Comparison of ENCODE assay signal across 13 cellular contexts in the genomic region with DNA sequence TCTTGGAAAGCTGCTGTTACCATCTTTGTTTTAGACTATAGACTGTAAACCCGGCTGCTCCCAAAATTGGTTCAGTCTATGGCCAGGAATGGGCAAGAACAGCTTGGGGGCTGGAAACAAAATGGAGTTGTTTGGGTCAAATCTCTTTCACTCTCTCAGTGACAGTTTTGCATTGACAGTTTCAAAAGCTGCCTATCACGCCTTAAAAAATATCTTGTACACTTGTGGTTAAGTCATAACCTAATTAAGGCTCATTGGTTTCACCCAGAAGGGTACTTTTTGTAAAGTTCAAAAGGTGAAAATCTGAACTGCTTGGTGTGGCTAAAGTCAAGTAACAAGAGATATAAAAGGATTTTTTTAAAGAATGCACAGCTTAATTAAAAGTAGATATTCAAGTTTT.
DNase-seq lines count a peak whose midpoint lies in the region; ATAC-seq, FAIRE-seq and TF ChIP-seq lines count a peak whose summit lies in the region.
"Had no signal": no experiment of that assay in that cellular context is flagged by ENCODE, and none has a peak within 500 bp of the region (broad histone marks: within the 10 kb centered on the region; RNA-seq: fewer than 3 reads in every experiment).

No MANE protein-coding gene starts in this region.

- POLR2A ChIA-PET in GM12878 (lab: Charles Lee), result interaction anchor here (0.6 to 1.5 kb wide), 3 partner anchors 9 to 98 kb away, joined by 3 to 5 read pairs (median 3); no protein-coding TSS in a partner anchor

- no peaks in the 10 kb centered on the region for H4K20me1 ChIP-seq in GM12878 (ENCODE audit: control insufficient read depth, insufficient read depth)

- RAD21 ChIA-PET in GM12878 (lab: Charles Lee; ENCODE audit: unreplicated experiment), result interaction anchor here (0.7 to 1.5 kb wide), 6 partner anchors 9 to 347 kb away, joined by 3 to 5 read pairs (median 4); no protein-coding TSS in a partner anchor

- in situ Hi-C loops in GM12878 (cut with MboI), result no loop called here

- no peak overlapping the region for H3K4me3 Mint-ChIP-seq in activated T-cell treated with anti-CD3 and anti-CD28 coated beads, Interleukin-2, amount 50 U/mL, for 72 hours
- H3K4me3 Mint-ChIP-seq: CD8-positive, alpha-beta memory T cell had no signal

- no peaks in the 10 kb centered on the region for H3K27me3 ChIP-seq in GM12878 (replicated peaks in 1 of 2; ENCODE audit: control insufficient read depth in 2 of 2, insufficient read depth in 2 of 2, low read length in 1 of 2)
- H3K27me3 ChIP-seq: tibial artery had no signal

- no peak for TF ChIP-seq POLR2A in GM12878 (IDR thresholded peaks at IDR 0.05; ENCODE audit: low read depth, low read length)

- intact Hi-C loops in GM12878 (cut with micrococcal nuclease; ENCODE audit: unreplicated experiment), result loop anchor here (5.0 to 10.0 kb wide), 2 partner anchors 306 to 778 kb away; a partner anchor contains a TSS

- H2AFZ ChIP-seq in GM12878 (ENCODE audit: control insufficient read depth, low read depth, low read length), result peak overlapping the region; percentile 65
- H2AFZ ChIP-seq: parathyroid adenoma had no signal

- BruUV-seq in GM12878 (replicated peaks; lab: Mats Ljungman, UMichigan), result no TSS peak

- no peak for TF ChIP-seq CTCF in GM12878 (IDR thresholded peaks at IDR 0.05 in 2 of 3, conservative IDR thresholded peaks at IDR 0.05 in 1 of 3; ENCODE audit: control insufficient read depth in 2 of 3, extremely low read depth in 1 of 3, insufficient read depth in 1 of 3, low read depth in 3 of 3, low read length in 3 of 3)

- H3K9ac ChIP-seq in GM12878 (ENCODE audit: control insufficient read depth, insufficient read depth, low read length), result peak overlapping the region; percentile 16; the same call in 1 of the 2 replicates
- H3K9ac ChIP-seq: parathyroid adenoma had no signal

- DNase-seq in GM12878 (ENCODE audit: low read depth, low spot score) (peak; percentile 77), COLO829 (ENCODE audit: low spot score) (no peak)
- no peak for DNase-seq in activated CD4-positive, alpha-beta T cell treated with anti-CD3 and anti-CD28 coated beads for 1 hour
- DNase-seq in activated T-cell treated with anti-CD3 and anti-CD28 coated beads, Interleukin-2, amount 50 U/mL, for 72 hours, result no peak
- DNase-seq: activated CD4-positive, alpha-beta T cell treated with anti-CD3 and anti-CD28 coated beads for 48 hours; CD8-positive, alpha-beta memory T cell; GF-D8; tibial artery had no signal

- SMC1A ChIA-PET in GM12878 (lab: Charles Lee; ENCODE audit: uncharacterized antibody, unreplicated experiment), result interaction anchor here (0.7 to 4.1 kb wide), 7 partner anchors 10 to 345 kb away, joined by 3 to 36 read pairs (median 3); no protein-coding TSS in a partner anchor

- H3K36me3 ChIP-seq in GM12878 (ENCODE audit: control insufficient read depth in 2 of 2, insufficient read depth in 2 of 2, low read length in 1 of 2), result no peaks in the 10 kb centered on the region
- H3K36me3 ChIP-seq: tibial artery had no signal

- CTCF ChIA-PET in GM12878 (lab: Yijun Ruan, JAX), result interaction anchor here (1.2 to 1.6 kb wide), 2 partner anchors 26 to 98 kb away, joined by 4 to 5 read pairs; no protein-coding TSS in a partner anchor

- peaks cover 31% of the 10 kb centered on the region for H3K4me1 ChIP-seq in GM12878 (ENCODE audit: control insufficient read depth, insufficient read depth, low read length)
- H3K4me1 ChIP-seq: parathyroid adenoma, tibial artery had no signal

- 0 out of 2 replicates have a peak, but pooled peaks have one; percentile 17 for TF ChIP-seq RAD21 in GM12878 (IDR thresholded peaks at IDR 0.05; ENCODE audit: insufficient read depth, low read depth, low read length)

- no peaks in the 10 kb centered on the region for H3K4me1 Mint-ChIP-seq in activated T-cell treated with anti-CD3 and anti-CD28 coated beads, Interleukin-2, amount 50 U/mL, for 72 hours (ENCODE audit: low read depth)
- H3K4me1 Mint-ChIP-seq: CD8-positive, alpha-beta memory T cell had no signal

- H3K79me2 ChIP-seq in GM12878 (ENCODE audit: control insufficient read depth, insufficient read depth, low read length), result no peaks in the 10 kb centered on the region
- H3K79me2 ChIP-seq: parathyroid adenoma had no signal

- no peak overlapping the region for H3K4me3 ChIP-seq in GM12878
- H3K4me3 ChIP-seq: tibial artery had no signal

- no peak overlapping the region for H3K27ac Mint-ChIP-seq in activated T-cell treated with anti-CD3 and anti-CD28 coated beads, Interleukin-2, amount 50 U/mL, for 72 hours
- H3K27ac Mint-ChIP-seq: CD8-positive, alpha-beta memory T cell had no signal

- no peaks in the 10 kb centered on the region for H3K27me3 Mint-ChIP-seq in activated T-cell treated with anti-CD3 and anti-CD28 coated beads, Interleukin-2, amount 50 U/mL, for 72 hours (ENCODE audit: low read depth)
- H3K27me3 Mint-ChIP-seq: CD8-positive, alpha-beta memory T cell had no signal

- H3K36me3 Mint-ChIP-seq in activated T-cell treated with anti-CD3 and anti-CD28 coated beads, Interleukin-2, amount 50 U/mL, for 72 hours (ENCODE audit: insufficient read depth in 2 of 2), result peaks cover 0 to 2% of the 10 kb centered on the region in 2 donors
- H3K36me3 Mint-ChIP-seq: CD8-positive, alpha-beta memory T cell had no signal

- peak overlapping the region; percentile 88 for H3K27ac ChIP-seq in GM12878 (ENCODE audit: control insufficient read depth, insufficient read depth)
- H3K27ac ChIP-seq: parathyroid adenoma, tibial artery had no signal

- H3K4me2 ChIP-seq in GM12878 (ENCODE audit: control insufficient read depth, insufficient read depth), result peak overlapping the region; percentile 70

- no peaks in the 10 kb centered on the region; the same call in none of the 3 replicates for H3K9me3 ChIP-seq in GM12878 (replicated peaks; ENCODE audit: control insufficient read depth, insufficient read depth, low read length)
- H3K9me3 ChIP-seq: tibial artery had no signal

- peaks cover 2 to 10% of the 10 kb centered on the region in 2 donors for H3K9me3 Mint-ChIP-seq in activated T-cell treated with anti-CD3 and anti-CD28 coated beads, Interleukin-2, amount 50 U/mL, for 72 hours

- WGBS in GM12878 (ENCODE audit: insufficient coverage, insufficient replicate concordance, low lambda C conversion rate, missing lambda C conversion rate), result 0% methylated on average over 2 of the region's 2 CpGs

- peak; percentile 98 for ATAC-seq in GM19023 (IDR thresholded peaks at IDR 0.05; ENCODE audit: unreplicated experiment)
- peak; percentile 96 for ATAC-seq in GM21786 (IDR thresholded peaks at IDR 0.05; ENCODE audit: unreplicated experiment)
- peak; percentile 79 for ATAC-seq in HG03108 (IDR thresholded peaks at IDR 0.05; ENCODE audit: unreplicated experiment)
- peak; percentile 95 for ATAC-seq in GM12878
- ATAC-seq in activated T-cell treated with anti-CD3 and anti-CD28 coated beads, Interleukin-2, amount 50 U/mL, for 72 hours (replicated peaks in 1 of 2), result no peak

- peak; percentile 82 to 92 for TF ChIP-seq EP300 in GM12878 (IDR thresholded peaks at IDR 0.05; ENCODE audit: borderline replicate concordance in 1 of 2, control insufficient read depth in 1 of 2, low read depth in 2 of 2, low read length in 2 of 2)

- FAIRE-seq in GM12878 (lab: Jason Lieb, UNC), result peak; percentile 66
- FAIRE-seq: astrocyte had no signal

TF ChIP-seq in GM12878, 131 proteins besides CTCF, POLR2A, EP300 and RAD21 (continues in another document):
- TF ChIP-seq FOXM1 (IDR thresholded peaks at IDR 0.05; ENCODE audit: low read depth, low read length) (peak; percentile 93), SP1 (IDR thresholded peaks at IDR 0.05; ENCODE audit: low read depth, low read length) (no peak), BCL11A (IDR thresholded peaks at IDR 0.05; ENCODE audit: low read depth, low read length) (peak; percentile 83), NR2C1 (IDR thresholded peaks at IDR 0.05) (peak; percentile 46; the same call in 1 of the 2 replicates), MEF2A (IDR thresholded peaks at IDR 0.05; ENCODE audit: insufficient read depth, low read depth, low read length) (peak; percentile 96)
- TF ChIP-seq, protein P1, sequence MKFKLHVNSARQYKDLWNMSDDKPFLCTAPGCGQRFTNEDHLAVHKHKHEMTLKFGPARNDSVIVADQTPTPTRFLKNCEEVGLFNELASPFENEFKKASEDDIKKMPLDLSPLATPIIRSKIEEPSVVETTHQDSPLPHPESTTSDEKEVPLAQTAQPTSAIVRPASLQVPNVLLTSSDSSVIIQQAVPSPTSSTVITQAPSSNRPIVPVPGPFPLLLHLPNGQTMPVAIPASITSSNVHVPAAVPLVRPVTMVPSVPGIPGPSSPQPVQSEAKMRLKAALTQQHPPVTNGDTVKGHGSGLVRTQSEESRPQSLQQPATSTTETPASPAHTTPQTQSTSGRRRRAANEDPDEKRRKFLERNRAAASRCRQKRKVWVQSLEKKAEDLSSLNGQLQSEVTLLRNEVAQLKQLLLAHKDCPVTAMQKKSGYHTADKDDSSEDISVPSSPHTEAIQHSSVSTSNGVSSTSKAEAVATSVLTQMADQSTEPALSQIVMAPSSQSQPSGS (IDR thresholded peaks at IDR 0.05; ENCODE audit: low read length), result peak; percentile 89
- TF ChIP-seq, protein P2, sequence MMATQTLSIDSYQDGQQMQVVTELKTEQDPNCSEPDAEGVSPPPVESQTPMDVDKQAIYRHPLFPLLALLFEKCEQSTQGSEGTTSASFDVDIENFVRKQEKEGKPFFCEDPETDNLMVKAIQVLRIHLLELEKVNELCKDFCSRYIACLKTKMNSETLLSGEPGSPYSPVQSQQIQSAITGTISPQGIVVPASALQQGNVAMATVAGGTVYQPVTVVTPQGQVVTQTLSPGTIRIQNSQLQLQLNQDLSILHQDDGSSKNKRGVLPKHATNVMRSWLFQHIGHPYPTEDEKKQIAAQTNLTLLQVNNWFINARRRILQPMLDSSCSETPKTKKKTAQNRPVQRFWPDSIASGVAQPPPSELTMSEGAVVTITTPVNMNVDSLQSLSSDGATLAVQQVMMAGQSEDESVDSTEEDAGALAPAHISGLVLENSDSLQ (IDR thresholded peaks at IDR 0.05), result peak; percentile 94

Comparison
In these comparisons a context has a peak if more than half of its experiments do, and no peak if none do; other contexts are left out.
1. ATAC-seq: peak in GM19023 (single experiment), GM21786 (single experiment), HG03108 (single experiment) and GM12878 (single experiment); none in activated T-cell treated with anti-CD3 and anti-CD28 coated beads, Interleukin-2, amount 50 U/mL, for 72 hours (0 of 2).